ENCODE assay signal across 19 cellular contexts in the genomic region with DNA sequence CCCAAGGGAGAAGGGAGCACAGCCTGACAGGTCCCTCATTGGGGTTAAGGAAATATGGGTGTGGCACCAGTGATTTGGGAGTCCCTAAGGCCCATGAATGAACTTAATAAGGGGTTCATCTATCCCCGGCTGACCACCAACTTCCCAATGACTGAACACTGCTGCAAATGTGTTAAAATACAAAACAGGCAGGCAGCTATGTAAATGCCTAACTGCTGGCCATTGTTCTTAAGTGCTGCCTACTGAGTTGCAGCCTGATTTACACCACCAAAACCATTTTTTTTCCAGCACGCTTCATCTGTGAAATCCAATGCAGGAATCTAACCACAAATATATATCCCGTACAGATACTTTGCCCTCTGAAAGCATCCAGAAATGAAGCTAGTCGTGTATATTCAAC.
"Had no signal": no experiment of that assay in that cellular context is flagged by ENCODE, and none has a peak within 500 bp of the region (broad histone marks: within the 10 kb centered on the region; RNA-seq: fewer than 3 reads in every experiment).

No MANE protein-coding gene starts in this region.

- H3K4me2 ChIP-seq: SK-N-SH had no signal

- H3K9ac ChIP-seq: SK-N-SH had no signal

- DNase-seq: KBM-7, MV-4-11, NCI-H1048, NCI-H1105 treated with DMSO at 0.1 percent for 48 hours, NCI-H1417 treated with DMSO at 0.1 percent for 48 hours, NCI-H146, NCI-H1694 treated with DMSO at 0.1 percent for 48 hours, NCI-H2029, NCI-H2081 treated with DMSO at 0.1 percent for 48 hours, NCI-H2171, NCI-H226, NCI-H446 treated with DMSO at 0.1 percent for 48 hours, NCI-H510A treated with DMSO at 0.1 percent for 48 hours, NCI-H748 treated with DMSO at 0.1 percent for 48 hours, PC-3, SHP77, SK-N-SH, SW 1271 had no signal

- H3K9me3 ChIP-seq: SK-N-SH had no signal

- H3K27ac ChIP-seq: RWPE1 had no signal
